In genomic region chr6:40588070-40588384, GRCh38 we compare ENCODE assay signal across 13 cellular contexts. TPM values are rescaled to one million over a fixed set of nuclear protein-coding genes. Genes with fewer than 3 reads are reported as not detected.
DNase-seq lines count a peak whose midpoint lies in the region; FAIRE-seq and TF ChIP-seq lines count a peak whose summit lies in the region.
"Had no signal": no experiment of that assay in that cellular context is flagged by ENCODE, and none has a peak within 500 bp of the region (broad histone marks: within the 10 kb centered on the region; RNA-seq: fewer than 3 reads in every experiment).

No MANE protein-coding gene starts in this region.

- POLR2A ChIA-PET in activated CD4-positive, alpha-beta T cell treated with anti-CD3 and anti-CD28 coated beads, Interleukin-2, amount 10 ng/mL, durations not matched to agents 7 days and 5 days (lab: Charles Lee) = no interaction called here

- no peaks in the 10 kb centered on the region for H4K20me1 ChIP-seq in astrocyte (ENCODE audit: insufficient read depth, low read length)

- H3K79me2 ChIP-seq in astrocyte (ENCODE audit: insufficient read depth, low read length) = no peaks in the 10 kb centered on the region

- H3K27me3 ChIP-seq in astrocyte (ENCODE audit: insufficient read depth, low read length) (peaks cover 29% of the 10 kb centered on the region), testis (no peaks in the 10 kb centered on the region)

- H3K27ac Mint-ChIP-seq in activated CD4-positive, alpha-beta T cell treated with anti-CD3 and anti-CD28 coated beads, Interleukin-2, amount 10 ng/mL, durations not matched to agents 7 days and 5 days = no peak overlapping the region
- no peak overlapping the region for H3K27ac Mint-ChIP-seq in astrocyte (ENCODE audit: unreplicated experiment)
- no peak overlapping the region for H3K27ac Mint-ChIP-seq in mesothelial cell of epicardium
- H3K27ac Mint-ChIP-seq: activated naive CD8-positive, alpha-beta T cell treated with anti-CD3 and anti-CD28 coated beads, Interleukin-2, amount 10 ng/mL, durations not matched to agents 7 days and 5 days; stimulated activated naive CD8-positive, alpha-beta T cell treated with anti-CD3 and anti-CD28 coated beads, Interleukin-15, Interleukin-2, amounts not matched to agents 100 ng/mL and 50 ng/mL, for 24 hours had no signal

- H3K4me1 Mint-ChIP-seq in activated CD4-positive, alpha-beta T cell treated with anti-CD3 and anti-CD28 coated beads, Interleukin-2, amount 10 ng/mL, durations not matched to agents 7 days and 5 days = peaks cover 31% of the 10 kb centered on the region
- H3K4me1 Mint-ChIP-seq in astrocyte (ENCODE audit: low read depth, unreplicated experiment) (peaks cover 12% of the 10 kb centered on the region), mesothelial cell of epicardium (peaks cover 19% of the 10 kb centered on the region)

- H3K4me2 ChIP-seq in astrocyte (ENCODE audit: low read length) = peak overlapping the region; percentile 99

- peak overlapping the region; percentile 34 for H2AFZ ChIP-seq in astrocyte (ENCODE audit: low read depth, low read length)

- TF ChIP-seq POLR2A in testis (IDR thresholded peaks at IDR 0.05) = no peak

- H3K36me3 Mint-ChIP-seq in activated CD4-positive, alpha-beta T cell treated with anti-CD3 and anti-CD28 coated beads, Interleukin-2, amount 10 ng/mL, durations not matched to agents 7 days and 5 days (ENCODE audit: low read depth) = no peaks in the 10 kb centered on the region
- H3K36me3 Mint-ChIP-seq in astrocyte (ENCODE audit: low read depth, unreplicated experiment) (no peaks in the 10 kb centered on the region), mesothelial cell of epicardium (no peaks in the 10 kb centered on the region)
- H3K36me3 Mint-ChIP-seq: activated naive CD8-positive, alpha-beta T cell treated with anti-CD3 and anti-CD28 coated beads, Interleukin-2, amount 10 ng/mL, durations not matched to agents 7 days and 5 days had no signal

- TF ChIP-seq CTCF in astrocyte (IDR thresholded peaks at IDR 0.05; ENCODE audit: insufficient read depth, low read depth, low read length) = no peak
- peak; percentile 2 for TF ChIP-seq CTCF in mesothelial cell of epicardium (IDR thresholded peaks at IDR 0.05; ENCODE audit: unreplicated experiment)
- no peak for TF ChIP-seq CTCF in testis (IDR thresholded peaks at IDR 0.05)

- H3K4me3 ChIP-seq in astrocyte (ENCODE audit: insufficient read depth, low read depth, low read length) (no peak overlapping the region), testis (peak overlapping the region; percentile 48 to 63)

- peaks cover 48% of the 10 kb centered on the region for H3K27me3 Mint-ChIP-seq in activated CD4-positive, alpha-beta T cell treated with anti-CD3 and anti-CD28 coated beads, Interleukin-2, amount 10 ng/mL, durations not matched to agents 7 days and 5 days
- H3K27me3 Mint-ChIP-seq in astrocyte (ENCODE audit: low read depth, unreplicated experiment) = peaks cover 81% of the 10 kb centered on the region
- peaks cover 89% of the 10 kb centered on the region for H3K27me3 Mint-ChIP-seq in mesothelial cell of epicardium (ENCODE audit: low read depth)

- 11 to 18% methylated on average over 8 to 11 of the region's 11 CpGs for WGBS in testis, 2 donors

- DNase-seq in activated CD4-positive, alpha-beta T cell treated with anti-CD3 and anti-CD28 coated beads, Interleukin-2, amount 10 ng/mL, durations not matched to agents 7 days and 5 days = no peak
- no peak for DNase-seq in activated CD4-positive, alpha-beta T cell treated with anti-CD3 and anti-CD28 coated beads for 4 hours
- no peak for DNase-seq in astrocyte (ENCODE audit: low read depth)
- no peak for DNase-seq in mesothelial cell of epicardium (ENCODE audit: low spot score in 2 of 2, unreplicated experiment in 2 of 2)
- DNase-seq in testis = no peak
- no peak for DNase-seq in CD1c-positive myeloid dendritic cell (ENCODE audit: extremely low spot score)
- no peak for DNase-seq in ecto neural progenitor cell (ENCODE audit: low spot score)
- DNase-seq in cortex of kidney (lab: John Stamatoyannopoulos, UW) = no peak

- CTCF ChIA-PET in activated CD4-positive, alpha-beta T cell treated with anti-CD3 and anti-CD28 coated beads, Interleukin-2, amount 10 ng/mL, durations not matched to agents 7 days and 5 days (lab: Charles Lee) = interaction anchor here (0.6 to 1.3 kb wide), 11 partner anchors 9 to 105 kb away, joined by 3 to 6 read pairs (median 3); no protein-coding TSS in a partner anchor

- intact Hi-C loops in testis (cut with DNase I; ENCODE audit: low total_unique reads) = no loop called here

- FAIRE-seq in astrocyte (lab: Jason Lieb, UNC) = no peak
- FAIRE-seq: small intestine had no signal

- no peaks in the 10 kb centered on the region for H3K9me3 Mint-ChIP-seq in activated CD4-positive, alpha-beta T cell treated with anti-CD3 and anti-CD28 coated beads, Interleukin-2, amount 10 ng/mL, durations not matched to agents 7 days and 5 days
- H3K9me3 Mint-ChIP-seq in astrocyte (ENCODE audit: unreplicated experiment) (no peaks in the 10 kb centered on the region), mesothelial cell of epicardium (no peaks in the 10 kb centered on the region)
- H3K9me3 Mint-ChIP-seq: activated naive CD8-positive, alpha-beta T cell treated with anti-CD3 and anti-CD28 coated beads, Interleukin-2, amount 10 ng/mL, durations not matched to agents 7 days and 5 days; stimulated activated naive CD8-positive, alpha-beta T cell treated with anti-CD3 and anti-CD28 coated beads, Interleukin-15, Interleukin-2, amounts not matched to agents 100 ng/mL and 50 ng/mL, for 24 hours had no signal

- H3K36me3 ChIP-seq in astrocyte (ENCODE audit: insufficient read depth, low read length) (no peaks in the 10 kb centered on the region), testis (ENCODE audit: low read depth, missing control alignments) (no peaks in the 10 kb centered on the region)

- H3K4me1 ChIP-seq in astrocyte (ENCODE audit: insufficient read depth, low read length) (peaks cover 3% of the 10 kb centered on the region), testis (peaks cover 7% of the 10 kb centered on the region)

- peak overlapping the region; percentile 11 for H3K4me3 Mint-ChIP-seq in activated CD4-positive, alpha-beta T cell treated with anti-CD3 and anti-CD28 coated beads, Interleukin-2, amount 10 ng/mL, durations not matched to agents 7 days and 5 days
- H3K4me3 Mint-ChIP-seq in astrocyte (ENCODE audit: unreplicated experiment) (peak overlapping the region; percentile 40), mesothelial cell of epicardium (peak overlapping the region; percentile 26)

- H3K9me3 ChIP-seq in astrocyte (ENCODE audit: insufficient read depth, low read depth, low read length) (no peaks in the 10 kb centered on the region), testis (no peaks in the 10 kb centered on the region)

- H3K27ac ChIP-seq in astrocyte (ENCODE audit: low read depth, low read length) = no peak overlapping the region
- H3K27ac ChIP-seq in testis = no peak overlapping the region

- no peak overlapping the region for H3K9ac ChIP-seq in astrocyte (ENCODE audit: low read length)

RNA-seq across cellular contexts. Expression of gene LRFN2, which starts 0.9 kb away (rescaled TPM):
- total RNA-seq in activated CD4-positive, alpha-beta T cell treated with anti-CD3 and anti-CD28 coated beads, Interleukin-2, amount 10 ng/mL, durations not matched to agents 7 days and 5 days = under 1 TPM; 0.08 to 0.25 TPM
- total RNA-seq in astrocyte (0.32 and 0.94 TPM in 2 replicates), mesothelial cell of epicardium (not detected in 3 replicates), testis (1 to 10 TPM; 1.1 to 1.6 TPM)
- 3.3 TPM for polyA plus RNA-seq in testis (ENCODE audit: insufficient read depth, low read depth, low replicate concordance)
- total RNA-seq: activated naive CD8-positive, alpha-beta T cell treated with anti-CD3 and anti-CD28 coated beads, Interleukin-2, amount 10 ng/mL, durations not matched to agents 7 days and 5 days; glomerular endothelial cell; NCI-H460 had no signal
